In genomic region chr19:42245247-42245646, GRCh38 we compare ENCODE assay signal across 6 cellular contexts. TPM values are rescaled to one million over a fixed set of nuclear protein-coding genes. Genes with fewer than 3 reads are reported as not detected.
DNase-seq lines count a peak whose midpoint lies in the region; ATAC-seq and TF ChIP-seq lines count a peak whose summit lies in the region.
"Not testable (repeated sequence)": the region's sequence is repeated elsewhere in the genome, so short reads cannot be mapped to it uniquely, and the experiment has no call there.

No MANE protein-coding gene starts in this region.

- DNase-seq in CD8-positive, alpha-beta T cell; PC-3; activated naive CD8-positive, alpha-beta T cell treated with anti-CD3 and anti-CD28 coated beads for 36 hours; stimulated activated naive B cell treated with anti-CD40 and anti-IgM and Interleukin-4, amounts not matched to agents 10 μg/mL and 1 μg/mL and 100 μg/mL, for 72 hours: not testable (repeated sequence)

- peak overlapping the region; percentile 98 for H3K4me3 Mint-ChIP-seq in CD8-positive, alpha-beta T cell
- H3K4me3 Mint-ChIP-seq in activated naive CD8-positive, alpha-beta T cell treated with anti-CD3 and anti-CD28 coated beads for 36 hours = peak overlapping the region; percentile 94
- H3K4me3 Mint-ChIP-seq in stimulated activated naive B cell treated with anti-CD40 and anti-IgM and Interleukin-4, amounts not matched to agents 10 μg/mL and 1 μg/mL and 100 μg/mL, for 72 hours = peak overlapping the region; percentile 84 to 85

- whole genome bisulfite sequencing in esophagus, 2 donors = 70 to 78% methylated on average over 10 of the region's 10 CpGs

- ATAC-seq in CD8-positive, alpha-beta T cell; PC-3; stimulated activated naive B cell treated with anti-CD40 and anti-IgM and Interleukin-4, amounts not matched to agents 10 μg/mL and 1 μg/mL and 100 μg/mL, for 72 hours (replicated peaks): not testable (repeated sequence)

- peaks cover 45% of the 10 kb centered on the region for H3K4me1 Mint-ChIP-seq in CD8-positive, alpha-beta T cell (ENCODE audit: low read depth)
- H3K4me1 Mint-ChIP-seq in activated naive CD8-positive, alpha-beta T cell treated with anti-CD3 and anti-CD28 coated beads for 36 hours = peaks cover 43% of the 10 kb centered on the region
- H3K4me1 Mint-ChIP-seq in stimulated activated naive B cell treated with anti-CD40 and anti-IgM and Interleukin-4, amounts not matched to agents 10 μg/mL and 1 μg/mL and 100 μg/mL, for 72 hours = peaks cover 25 to 48% of the 10 kb centered on the region in 2 donors

- not testable (repeated sequence) for H3K9me2 ChIP-seq in PC-3 (replicated peaks; ENCODE audit: low read length)

- H3K9ac ChIP-seq in PC-3 (ENCODE audit: low read length) = not testable (repeated sequence)

- H3K27ac ChIP-seq in CD8-positive, alpha-beta T cell (ENCODE audit: low read depth, low read length); PC-3 (ENCODE audit: low read length): not testable (repeated sequence)
- H3K27ac ChIP-seq in esophagus (ENCODE audit: low read depth in 2 of 2, low read length in 1 of 2) (peak overlapping the region; percentile 20 to 51), muscle layer of duodenum (ENCODE audit: low read length) (peak overlapping the region; percentile 99)

- POLR2A ChIA-PET in CD8-positive, alpha-beta T cell (lab: Charles Lee) = interaction anchor here (0.8 to 3.7 kb wide), 6 partner anchors 22 to 45 kb away, joined by 3 to 28 read pairs (median 4); partner anchors contain the start of genes CIC and ZNF526
- POLR2A ChIA-PET in PC-3 (lab: Charles Lee; ENCODE audit: unreplicated experiment) = interaction anchor here (0.6 kb wide), 1 partner anchor 17 kb away, joined by 9 read pairs; no protein-coding TSS in a partner anchor

- peaks cover 18% of the 10 kb centered on the region for H3K36me3 Mint-ChIP-seq in CD8-positive, alpha-beta T cell
- H3K36me3 Mint-ChIP-seq in activated naive CD8-positive, alpha-beta T cell treated with anti-CD3 and anti-CD28 coated beads for 36 hours = peaks cover 11% of the 10 kb centered on the region
- H3K36me3 Mint-ChIP-seq in stimulated activated naive B cell treated with anti-CD40 and anti-IgM and Interleukin-4, amounts not matched to agents 10 μg/mL and 1 μg/mL and 100 μg/mL, for 72 hours = peaks cover 20 to 27% of the 10 kb centered on the region in 2 donors

- peak overlapping the region; percentile 94 for H3K4me2 ChIP-seq in PC-3 (ENCODE audit: low read length)

- not testable (repeated sequence) for BruUV-seq in PC-3 (replicated peaks; lab: Mats Ljungman, UMichigan)

- H3F3A ChIP-seq in PC-3 (ENCODE audit: low read length, unreplicated experiment) = not testable (repeated sequence)

- peak overlapping the region; percentile 60; the same call in 1 of the 2 replicates for H2AFZ ChIP-seq in PC-3 (ENCODE audit: low read length)

- H3K27ac Mint-ChIP-seq in CD8-positive, alpha-beta T cell = peak overlapping the region; percentile 94
- H3K27ac Mint-ChIP-seq in activated naive CD8-positive, alpha-beta T cell treated with anti-CD3 and anti-CD28 coated beads for 36 hours = peak overlapping the region; percentile 96
- H3K27ac Mint-ChIP-seq in stimulated activated naive B cell treated with anti-CD40 and anti-IgM and Interleukin-4, amounts not matched to agents 10 μg/mL and 1 μg/mL and 100 μg/mL, for 72 hours = peak overlapping the region; percentile 94

- TF ChIP-seq CTCF in CD8-positive, alpha-beta T cell (IDR thresholded peaks at IDR 0.05); PC-3 (conservative IDR thresholded peaks at IDR 0.05; ENCODE audit: low read depth, low read length): not testable (repeated sequence)

- H4K20me1 ChIP-seq in PC-3 (ENCODE audit: low read length) = not testable (repeated sequence)

- H3K36me3 ChIP-seq in CD8-positive, alpha-beta T cell (ENCODE audit: insufficient read depth, low read length); PC-3 (ENCODE audit: low read depth, low read length); esophagus (ENCODE audit: control insufficient read depth in 2 of 2, insufficient read depth in 2 of 2, low read length in 1 of 2): not testable (repeated sequence)
- peaks cover 10 to 21% of the 10 kb centered on the region in 2 donors for H3K36me3 ChIP-seq in muscle layer of duodenum (ENCODE audit: control insufficient read depth in 1 of 2, insufficient read depth in 2 of 2, low read length in 2 of 2)

- H3K9me3 ChIP-seq in CD8-positive, alpha-beta T cell (ENCODE audit: low read length); PC-3 (ENCODE audit: low read length); esophagus (ENCODE audit: control insufficient read depth in 2 of 2, insufficient read depth in 1 of 2, low read depth in 1 of 2, low read length in 1 of 2); muscle layer of duodenum (ENCODE audit: control insufficient read depth in 1 of 2, low read length in 2 of 2): not testable (repeated sequence)

- not testable (repeated sequence) for H3K27me3 ChIP-seq in CD8-positive, alpha-beta T cell (ENCODE audit: insufficient read depth, low read length); PC-3 (ENCODE audit: low read length); esophagus (ENCODE audit: control insufficient read depth in 1 of 2, insufficient read depth in 2 of 2, low read length in 2 of 2); muscle layer of duodenum (ENCODE audit: low read depth, low read length)

- not testable (repeated sequence) for H3K27me3 Mint-ChIP-seq in CD8-positive, alpha-beta T cell (ENCODE audit: low read depth); activated naive CD8-positive, alpha-beta T cell treated with anti-CD3 and anti-CD28 coated beads for 36 hours; stimulated activated naive B cell treated with anti-CD40 and anti-IgM and Interleukin-4, amounts not matched to agents 10 μg/mL and 1 μg/mL and 100 μg/mL, for 72 hours

- H3K4me1 ChIP-seq in CD8-positive, alpha-beta T cell (ENCODE audit: insufficient read depth, low read length) = peaks cover 36% of the 10 kb centered on the region
- H3K4me1 ChIP-seq in PC-3 (ENCODE audit: insufficient read depth, low read length); esophagus (ENCODE audit: control insufficient read depth in 2 of 2, insufficient read depth in 2 of 2, low read length in 1 of 2): not testable (repeated sequence)
- peaks cover 13 to 72% of the 10 kb centered on the region in 2 donors for H3K4me1 ChIP-seq in muscle layer of duodenum (ENCODE audit: control insufficient read depth in 1 of 2, insufficient read depth in 2 of 2, low read length in 2 of 2)

- intact Hi-C loops in CD8-positive, alpha-beta T cell (cut with DNase I, micrococcal nuclease) = loop anchor here in 1 of 2 experiments (1.0 kb wide), 1 partner anchor 34 kb away; no protein-coding TSS in a partner anchor
- intact Hi-C loops in PC-3 (cut with micrococcal nuclease) = not testable (repeated sequence)

- H3K4me3 ChIP-seq in CD8-positive, alpha-beta T cell (ENCODE audit: low read depth, low read length) = not testable (repeated sequence)
- H3K4me3 ChIP-seq in PC-3 (ENCODE audit: low read length) = peak overlapping the region; percentile 67; the same call in 1 of the 2 replicates
- H3K4me3 ChIP-seq in esophagus (ENCODE audit: low read depth in 1 of 2, low read length in 2 of 2) = peak overlapping the region in 1 of 2 donors; percentile 96
- peak overlapping the region; percentile 75 to 91 for H3K4me3 ChIP-seq in muscle layer of duodenum (ENCODE audit: low read depth in 1 of 2, low read length in 2 of 2)

- H3K79me2 ChIP-seq in PC-3 (ENCODE audit: low read length) = peaks cover 29% of the 10 kb centered on the region

- not testable (repeated sequence) for H3K9me3 Mint-ChIP-seq in CD8-positive, alpha-beta T cell; activated naive CD8-positive, alpha-beta T cell treated with anti-CD3 and anti-CD28 coated beads for 36 hours; stimulated activated naive B cell treated with anti-CD40 and anti-IgM and Interleukin-4, amounts not matched to agents 10 μg/mL and 1 μg/mL and 100 μg/mL, for 72 hours

- CTCF ChIA-PET in CD8-positive, alpha-beta T cell (lab: Charles Lee) = interaction anchor here (0.6 to 5.9 kb wide), 15 partner anchors 11 to 137 kb away, joined by 3 to 65 read pairs (median 4); partner anchors contain the start of genes ERF, PAFAH1B3 and POU2F2
- CTCF ChIA-PET in PC-3 (lab: Charles Lee) = interaction anchor here (0.6 kb wide), 2 partner anchors 155 to 165 kb away, joined by 3 to 5 read pairs; no protein-coding TSS in a partner anchor

RNA-seq across cellular contexts. Expression of gene GSK3A, which starts 2.8 kb away (rescaled TPM):
- total RNA-seq in CD8-positive, alpha-beta T cell = 10 to 100 TPM; 15.1 to 15.2 TPM
- total RNA-seq in PC-3 (2014; rRNA removed) = 25.0 and 29.0 TPM in 2 replicates
- total RNA-seq in activated naive CD8-positive, alpha-beta T cell treated with anti-CD3 and anti-CD28 coated beads for 36 hours = 10 to 100 TPM; 38.2 to 39.0 TPM
- 10 to 100 TPM; 32.9 TPM for polyA plus RNA-seq in esophagus

RNA-seq across cellular contexts. Expression of gene ERF, which starts 9.7 kb away (rescaled TPM):
- 10 to 100 TPM; 92.1 to 95.1 TPM for total RNA-seq in CD8-positive, alpha-beta T cell
- 17.0 and 40.2 TPM in 2 replicates for total RNA-seq in PC-3 (2014; rRNA removed)
- 10 to 100 TPM; 62.9 to 66.0 TPM for total RNA-seq in activated naive CD8-positive, alpha-beta T cell treated with anti-CD3 and anti-CD28 coated beads for 36 hours
- 10 to 100 TPM; 19.5 to 29.6 TPM for polyA plus RNA-seq in esophagus

RNA-seq across cellular contexts. Expression of gene CIC, which starts 23.8 kb away (rescaled TPM):
- 100 to 1,000 TPM; 111 to 112 TPM for total RNA-seq in CD8-positive, alpha-beta T cell
- 9.8 and 21.4 TPM in 2 replicates for total RNA-seq in PC-3 (2014; rRNA removed)
- total RNA-seq in activated naive CD8-positive, alpha-beta T cell treated with anti-CD3 and anti-CD28 coated beads for 36 hours = 10 to 100 TPM; 43.8 to 50.4 TPM
- polyA plus RNA-seq in esophagus = 10 to 100 TPM; 20.6 to 35.2 TPM

RNA-seq across cellular contexts. Expression of gene ZNF526, which starts 25.1 kb away (rescaled TPM):
- total RNA-seq in CD8-positive, alpha-beta T cell = 1 to 10 TPM; 8.7 to 9.4 TPM
- total RNA-seq in PC-3 (2014; rRNA removed) = 5.1 and 6.1 TPM in 2 replicates
- 10 to 100 TPM; 12.1 to 14.5 TPM for total RNA-seq in activated naive CD8-positive, alpha-beta T cell treated with anti-CD3 and anti-CD28 coated beads for 36 hours
- 1 to 10 TPM; 2.3 to 3.6 TPM for polyA plus RNA-seq in esophagus

RNA-seq across cellular contexts. Expression of gene DEDD2, which starts 27.8 kb away (rescaled TPM):
- 100 to 1,000 TPM; 112 to 115 TPM for total RNA-seq in CD8-positive, alpha-beta T cell
- 34.4 and 38.2 TPM in 2 replicates for total RNA-seq in PC-3 (2014; rRNA removed)
- 10 to 100 TPM; 16.2 to 17.6 TPM for total RNA-seq in activated naive CD8-positive, alpha-beta T cell treated with anti-CD3 and anti-CD28 coated beads for 36 hours
- 10 to 100 TPM; 20.7 to 21.9 TPM for polyA plus RNA-seq in esophagus
